ENCODE assay signal across 13 cellular contexts in genomic region chr7:127390186-127390816, GRCh38. TPM values are rescaled to one million over a fixed set of nuclear protein-coding genes. Genes with fewer than 3 reads are reported as not detected.
DNase-seq lines count a peak whose midpoint lies in the region; ATAC-seq and TF ChIP-seq lines count a peak whose summit lies in the region.
"Had no signal": no experiment of that assay in that cellular context is flagged by ENCODE, and none has a peak within 500 bp of the region (broad histone marks: within the 10 kb centered on the region; RNA-seq: fewer than 3 reads in every experiment).

No MANE protein-coding gene starts in this region.

- no peak overlapping the region for H3K27ac ChIP-seq in gastroesophageal sphincter
- H3K27ac ChIP-seq: WERI-Rb-1 had no signal

- whole genome bisulfite sequencing in gastroesophageal sphincter (ENCODE audit: low coverage in 1 of 2), 2 donors = 89 to 97% methylated on average over 2 of the region's 2 CpGs

- TF ChIP-seq CTCF in LNCaP clone FGC (IDR thresholded peaks at IDR 0.05; ENCODE audit: control insufficient read depth, extremely low read depth, insufficient read depth) (no peak), neural crest cell (conservative IDR thresholded peaks at IDR 0.05) (no peak), omental fat pad (IDR thresholded peaks at IDR 0.05) (no peak), gastroesophageal sphincter (IDR thresholded peaks at IDR 0.05) (no peak)

- peak overlapping the region; percentile 7 for H3K27ac Mint-ChIP-seq in T-helper 2 cell treated with Interferon-gamma antibody and Interleukin-4, amounts not matched to agents 5 μg/mL and 100 μg/mL, for 36 hours
- no peak overlapping the region for H3K27ac Mint-ChIP-seq in activated naive CD8-positive, alpha-beta T cell treated with anti-CD3 and anti-CD28 coated beads, Interleukin-2, amount 10 ng/mL, durations not matched to agents 7 days and 5 days
- no peak overlapping the region for H3K27ac Mint-ChIP-seq in neural crest cell (ENCODE audit: unreplicated experiment)

- H3K9me3 ChIP-seq in gastroesophageal sphincter = no peaks in the 10 kb centered on the region

- TF ChIP-seq POLR2A in gastroesophageal sphincter (IDR thresholded peaks at IDR 0.05) = no peak

- H3K36me3 Mint-ChIP-seq in T-helper 2 cell treated with Interferon-gamma antibody and Interleukin-4, amounts not matched to agents 5 μg/mL and 100 μg/mL, for 36 hours (ENCODE audit: low read depth) = peaks cover 47% of the 10 kb centered on the region
- H3K36me3 Mint-ChIP-seq in activated naive CD8-positive, alpha-beta T cell treated with anti-CD3 and anti-CD28 coated beads, Interleukin-2, amount 10 ng/mL, durations not matched to agents 7 days and 5 days = peaks cover 33% of the 10 kb centered on the region
- peaks cover 15% of the 10 kb centered on the region for H3K36me3 Mint-ChIP-seq in neural crest cell (ENCODE audit: low read depth)

- peaks cover 56% of the 10 kb centered on the region for H3K4me1 Mint-ChIP-seq in T-helper 2 cell treated with Interferon-gamma antibody and Interleukin-4, amounts not matched to agents 5 μg/mL and 100 μg/mL, for 36 hours (ENCODE audit: low read depth)
- H3K4me1 Mint-ChIP-seq in activated naive CD8-positive, alpha-beta T cell treated with anti-CD3 and anti-CD28 coated beads, Interleukin-2, amount 10 ng/mL, durations not matched to agents 7 days and 5 days = peaks cover 40% of the 10 kb centered on the region
- H3K4me1 Mint-ChIP-seq in neural crest cell = peaks cover 28% of the 10 kb centered on the region

- H3K9me3 Mint-ChIP-seq in T-helper 2 cell treated with Interferon-gamma antibody and Interleukin-4, amounts not matched to agents 5 μg/mL and 100 μg/mL, for 36 hours = no peaks in the 10 kb centered on the region
- H3K9me3 Mint-ChIP-seq in activated naive CD8-positive, alpha-beta T cell treated with anti-CD3 and anti-CD28 coated beads, Interleukin-2, amount 10 ng/mL, durations not matched to agents 7 days and 5 days = no peaks in the 10 kb centered on the region
- no peaks in the 10 kb centered on the region for H3K9me3 Mint-ChIP-seq in neural crest cell

- DNase-seq in T-helper 2 cell treated with Interferon-gamma antibody and Interleukin-4, amounts not matched to agents 5 μg/mL and 100 μg/mL, for 36 hours (ENCODE audit: low spot score) = no peak
- DNase-seq in T-helper 2 cell (no peak), LNCaP clone FGC (ENCODE audit: low read depth) (peak; percentile 84), neural crest cell (ENCODE audit: low read depth, low spot score) (no peak), omental fat pad (ENCODE audit: low spot score) (no peak), amygdala (lab: John Stamatoyannopoulos, UW) (no peak)
- no peak for DNase-seq in activated naive CD8-positive, alpha-beta T cell treated with anti-CD3 and anti-CD28 coated beads, Interleukin-2, amount 10 ng/mL, durations not matched to agents 7 days and 5 days
- DNase-seq: effector CD8-positive, alpha-beta T cell; GDM1; NCI-H2081 treated with DMSO at 0.1 percent for 48 hours; WERI-Rb-1 had no signal

- peaks cover 0 to 30% of the 10 kb centered on the region in 2 donors for H3K36me3 ChIP-seq in gastroesophageal sphincter

- POLR2A ChIA-PET in activated naive CD8-positive, alpha-beta T cell treated with anti-CD3 and anti-CD28 coated beads, Interleukin-2, amount 10 ng/mL, durations not matched to agents 7 days and 5 days (lab: Charles Lee) = no interaction called here

- peaks cover 2% of the 10 kb centered on the region for H3K27me3 Mint-ChIP-seq in T-helper 2 cell treated with Interferon-gamma antibody and Interleukin-4, amounts not matched to agents 5 μg/mL and 100 μg/mL, for 36 hours (ENCODE audit: low read depth)
- no peaks in the 10 kb centered on the region for H3K27me3 Mint-ChIP-seq in activated naive CD8-positive, alpha-beta T cell treated with anti-CD3 and anti-CD28 coated beads, Interleukin-2, amount 10 ng/mL, durations not matched to agents 7 days and 5 days
- H3K27me3 Mint-ChIP-seq in neural crest cell (ENCODE audit: low read depth) = peaks cover 23% of the 10 kb centered on the region

- no peak for ATAC-seq in activated naive CD8-positive, alpha-beta T cell treated with anti-CD3 and anti-CD28 coated beads, Interleukin-2, amount 10 ng/mL, durations not matched to agents 7 days and 5 days (ENCODE audit: low read depth)
- ATAC-seq in omental fat pad (ENCODE audit: low FRiP score) (no peak), gastroesophageal sphincter (no peak)
- ATAC-seq: Panc1 had no signal

- no peaks in the 10 kb centered on the region for H3K27me3 ChIP-seq in gastroesophageal sphincter

- H3K4me1 ChIP-seq in gastroesophageal sphincter = peaks cover 0 to 66% (median 10%) of the 10 kb centered on the region in 3 donors

- TF ChIP-seq EP300 in gastroesophageal sphincter (IDR thresholded peaks at IDR 0.05) = no peak

- no peak overlapping the region for H3K4me3 ChIP-seq in LNCaP clone FGC (ENCODE audit: low read depth, low read length)
- H3K4me3 ChIP-seq in gastroesophageal sphincter = no peak overlapping the region

- H3K4me3 Mint-ChIP-seq in T-helper 2 cell treated with Interferon-gamma antibody and Interleukin-4, amounts not matched to agents 5 μg/mL and 100 μg/mL, for 36 hours = peak overlapping the region; percentile 96
- peak overlapping the region; percentile 98 for H3K4me3 Mint-ChIP-seq in activated naive CD8-positive, alpha-beta T cell treated with anti-CD3 and anti-CD28 coated beads, Interleukin-2, amount 10 ng/mL, durations not matched to agents 7 days and 5 days
- peak overlapping the region; percentile 99 for H3K4me3 Mint-ChIP-seq in neural crest cell

RNA-seq across cellular contexts. Expression of gene ZNF800, which starts 2.2 kb away (rescaled TPM):
- 10 to 100 TPM; 49.4 to 55.9 TPM for total RNA-seq in activated naive CD8-positive, alpha-beta T cell treated with anti-CD3 and anti-CD28 coated beads, Interleukin-2, amount 10 ng/mL, durations not matched to agents 7 days and 5 days
- total RNA-seq in neural crest cell (29.5 and 29.8 TPM in 2 replicates), omental fat pad (10 to 100 TPM; 28.3 to 47.2 (median 35.8) TPM), gastroesophageal sphincter (10 to 100 TPM; 33.8 to 37.3 (median 35.1) TPM)
